In the genomic region with DNA sequence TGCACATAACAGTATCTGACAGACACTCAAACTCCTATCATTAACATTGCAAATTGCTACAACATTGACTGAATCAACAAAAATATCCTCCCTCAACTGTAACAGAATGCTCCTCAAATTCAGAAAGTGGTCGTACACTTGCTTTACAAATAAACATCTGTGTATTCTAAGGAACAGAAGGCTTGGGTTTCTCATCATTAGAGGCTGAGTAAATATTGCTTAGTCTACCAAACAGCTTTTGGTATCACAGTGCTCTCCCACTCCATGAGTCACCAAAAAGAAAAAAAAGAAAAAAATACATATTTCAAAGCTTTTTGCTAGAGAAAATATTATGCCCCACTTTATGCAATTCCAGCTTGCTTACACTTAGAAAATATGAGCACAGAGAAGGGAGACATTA, we compare ENCODE assay signal across 13 cellular contexts. TPM values are rescaled to one million over a fixed set of nuclear protein-coding genes. Genes with fewer than 3 reads are reported as not detected.
A peak's percentile ranks its signal among the peaks of the same experiment; 100 is the strongest.
DNase-seq lines count a peak whose midpoint lies in the region; ATAC-seq, FAIRE-seq and TF ChIP-seq lines count a peak whose summit lies in the region.
"Had no signal": no experiment of that assay in that cellular context is flagged by ENCODE, and none has a peak within 500 bp of the region (broad histone marks: within the 10 kb centered on the region; RNA-seq: fewer than 3 reads in every experiment).

No MANE protein-coding gene starts in this region.

- no peaks in the 10 kb centered on the region for H3K36me3 ChIP-seq in thoracic aorta

- H3K4me3 ChIP-seq in foreskin fibroblast (ENCODE audit: low read depth in 1 of 2, low read length in 2 of 2): no peak overlapping the region
- peak overlapping the region; percentile 42 for H3K4me3 ChIP-seq in thoracic aorta
- H3K4me3 ChIP-seq: psoas muscle had no signal

- H3K27ac ChIP-seq in thoracic aorta: peak overlapping the region; percentile 58 to 89
- H3K27ac ChIP-seq: psoas muscle had no signal

- no peak for TF ChIP-seq CTCF in foreskin fibroblast (IDR thresholded peaks at IDR 0.05; ENCODE audit: low read depth, low read length)
- no peak for TF ChIP-seq CTCF in thoracic aorta (IDR thresholded peaks at IDR 0.05)

- no peak for FAIRE-seq in GM12891 (lab: Jason Lieb, UNC)
- FAIRE-seq: A204.1 had no signal

- ATAC-seq in SK-N-SH treated with all-trans-retinoic acid at 6 μM for 48 hours: peak; percentile 36
- ATAC-seq in thoracic aorta (ENCODE audit: insufficient number of reproducible peaks, low FRiP score, low read depth): peak; percentile 48
- ATAC-seq in GM18909 (IDR thresholded peaks at IDR 0.05; ENCODE audit: poor library complexity, unreplicated experiment): no peak
- ATAC-seq: psoas muscle had no signal

- DNase-seq in NCI-H510A treated with DMSO at 0.1 percent for 48 hours (lab: John Stamatoyannopoulos, UW) (peak; percentile 14), NCI-H510A (lab: John Stamatoyannopoulos, UW) (no peak), foreskin fibroblast (peak; percentile 21 to 65), thoracic aorta (ENCODE audit: low spot score) (no peak), GM12891 (ENCODE audit: insufficient read length, low spot score) (no peak), midbrain (lab: John Stamatoyannopoulos, UW) (no peak)
- DNase-seq: activated CD4-positive, alpha-beta memory T cell treated with anti-CD3 and anti-CD28 coated beads for 36 hours; activated naive CD4-positive, alpha-beta T cell treated with anti-CD3 and anti-CD28 coated beads, Interleukin-2, amount 10 ng/mL, durations not matched to agents 7 days and 5 days; MV-4-11; psoas muscle had no signal

- H3K9me3 ChIP-seq in thoracic aorta: no peaks in the 10 kb centered on the region
- H3K9me3 ChIP-seq: psoas muscle had no signal

- no peaks in the 10 kb centered on the region for H3K27me3 ChIP-seq in thoracic aorta (replicated peaks; ENCODE audit: insufficient read depth)

- no peak for TF ChIP-seq POLR2A in GM12891 (IDR thresholded peaks at IDR 0.05; ENCODE audit: low read depth, low read length)

- H3K4me1 ChIP-seq in thoracic aorta (ENCODE audit: control insufficient read depth in 1 of 2, low read depth in 2 of 2): peaks cover 64 to 97% of the 10 kb centered on the region in 2 donors

TF ChIP-seq in SK-N-SH treated with all-trans-retinoic acid at 6 μM for 48 hours, 23 proteins besides CTCF, POLR2A, EP300 and RAD21:
- TF ChIP-seq ZNF8 (CRISPR knock-in tag; IDR thresholded peaks at IDR 0.05) (no peak), ZNF70 (CRISPR knock-in tag; IDR thresholded peaks at IDR 0.05) (0 out of 2 replicates have a peak, but pooled peaks have one; percentile 43)

TF ChIP-seq in GM12891, 5 proteins besides CTCF, POLR2A, EP300 and RAD21:
- TF ChIP-seq TAF1 (IDR thresholded peaks at IDR 0.05; ENCODE audit: low read depth, low read length) (no peak), POU2F2 (IDR thresholded peaks at IDR 0.05; ENCODE audit: low read depth, low read length) (no peak), POLR2AphosphoS5 (IDR thresholded peaks at IDR 0.05; ENCODE audit: low read depth, low read length) (no peak), SPI1 (IDR thresholded peaks at IDR 0.05; ENCODE audit: low read depth, low read length) (no peak), PAX5 (IDR thresholded peaks at IDR 0.05; ENCODE audit: insufficient read depth, low read length, severe bottlenecking) (no peak)

RNA-seq across cellular contexts. Expression of gene FERMT2, which starts 23.9 kb away (rescaled TPM):
- total RNA-seq in thoracic aorta: 100 to 1,000 TPM; 197 to 225 TPM
- 5.4 TPM for polyA plus RNA-seq in GM12891 (2012; ENCODE audit: low read depth, missing spikeins)

Comparison
In these comparisons a context has a peak if more than half of its experiments do, and no peak if none do; other contexts are left out.
1. DNase-seq: peak in NCI-H510A treated with DMSO at 0.1 percent for 48 hours (single experiment) and foreskin fibroblast (2 of 2); none in NCI-H510A (single experiment), thoracic aorta (single experiment), GM12891 (single experiment) and midbrain (single experiment).